Comparison of ENCODE assay signal across 10 cellular contexts in the genomic region with DNA sequence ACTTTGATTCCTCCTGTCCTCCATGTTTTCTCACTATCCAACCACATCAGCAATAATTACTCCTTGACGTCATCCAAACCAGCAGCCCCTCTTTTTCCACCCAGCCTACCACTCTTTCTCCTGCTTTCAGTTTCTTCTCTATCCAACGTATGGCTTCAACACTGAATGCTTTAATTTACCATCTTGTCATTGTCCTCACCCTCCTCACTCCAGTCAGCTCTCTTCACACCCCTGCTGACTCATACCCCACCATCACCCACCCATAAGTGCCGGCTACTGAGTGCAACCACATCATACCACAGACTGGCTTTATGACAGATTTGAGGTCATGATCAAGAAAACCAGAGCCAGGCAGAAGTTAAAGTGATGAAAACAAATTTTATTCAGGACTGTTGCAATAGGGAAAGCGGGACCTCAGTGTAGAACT. TPM values are rescaled to one million over a fixed set of nuclear protein-coding genes. Genes with fewer than 3 reads are reported as not detected.
A peak's percentile ranks its signal among the peaks of the same experiment; 100 is the strongest.
DNase-seq lines count a peak whose midpoint lies in the region; ATAC-seq and TF ChIP-seq lines count a peak whose summit lies in the region.
"Had no signal": no experiment of that assay in that cellular context is flagged by ENCODE, and none has a peak within 500 bp of the region (broad histone marks: within the 10 kb centered on the region; RNA-seq: fewer than 3 reads in every experiment).

No MANE protein-coding gene starts in this region.

- peaks cover 8% of the 10 kb centered on the region for H3K4me1 ChIP-seq in CD4-positive, CD25-positive, alpha-beta regulatory T cell (ENCODE audit: control insufficient read depth, insufficient read depth, low read length, poor library complexity, severe bottlenecking)
- H3K4me1 ChIP-seq in HCT116 (ENCODE audit: control insufficient read depth in 1 of 2, insufficient read depth in 2 of 2, low read length in 2 of 2) (peaks cover 15 to 34% of the 10 kb centered on the region in 2 experiments), heart left ventricle (peaks cover 0 to 5% (median 3%) of the 10 kb centered on the region in 12 donors)

- RAD21 ChIA-PET in HCT116 (lab: Charles Lee; ENCODE audit: low non-redundant PET in 1 of 2, low total read pairs in 2 of 2, uncharacterized antibody in 2 of 2, unreplicated experiment in 2 of 2), result no interaction called here

- no peaks in the 10 kb centered on the region for H3K36me3 Mint-ChIP-seq in CD4-positive, CD25-positive, alpha-beta regulatory T cell

- H3K27ac ChIP-seq in CD4-positive, CD25-positive, alpha-beta regulatory T cell (ENCODE audit: insufficient read depth, low read length, poor library complexity, severe bottlenecking), result no peak overlapping the region
- H3K27ac ChIP-seq in HCT116 (ENCODE audit: low read depth, low read length) (no peak overlapping the region), heart left ventricle (no peak overlapping the region)
- H3K27ac ChIP-seq: thoracic aorta had no signal

- H3K4me2 ChIP-seq in HCT116 (ENCODE audit: low read length), result peak overlapping the region; percentile 35

- peak overlapping the region in 1 of 4 donors; percentile 2 for H3K4me3 Mint-ChIP-seq in CD4-positive, CD25-positive, alpha-beta regulatory T cell

- no peaks in the 10 kb centered on the region for H3K9me2 ChIP-seq in HCT116 (ENCODE audit: insufficient read depth)

- peak in 1 of 3 donors; percentile 64 for DNase-seq in CD4-positive, CD25-positive, alpha-beta regulatory T cell
- DNase-seq in HCT116 (ENCODE audit: low read depth, low spot score), result no peak
- peak; percentile 56 to 67 for DNase-seq in activated CD4-positive, alpha-beta T cell treated with anti-CD3 and anti-CD28 coated beads, Interleukin-2, amount 50 U/mL, for 48 hours
- peak; percentile 39 for DNase-seq in kidney epithelial cell (ENCODE audit: low read depth)
- no peak for DNase-seq in HuH-7.5 (ENCODE audit: low spot score)
- DNase-seq in DMS79 treated with DMSO at 0.1 percent for 48 hours (lab: John Stamatoyannopoulos, UW), result no peak
- no peak for DNase-seq in COLO829 (ENCODE audit: low spot score)
- DNase-seq in heart left ventricle, result no peak

- 80 to 86% (median 82%) methylated on average over 4 of the region's 4 CpGs for WGBS in heart left ventricle, 4 donors

- TF ChIP-seq RAD21 in HCT116 (IDR thresholded peaks at IDR 0.05; ENCODE audit: low read depth), result no peak

- TF ChIP-seq CTCF in HCT116 (IDR thresholded peaks at IDR 0.05 in 2 of 3, conservative IDR thresholded peaks at IDR 0.05 in 1 of 3; ENCODE audit: borderline replicate concordance in 1 of 3, insufficient read depth in 1 of 3, low read depth in 2 of 3, low read length in 2 of 3) (no peak), kidney epithelial cell (IDR thresholded peaks at IDR 0.05; ENCODE audit: insufficient read depth, low read length, poor library complexity, severe bottlenecking) (no peak), heart left ventricle (IDR thresholded peaks at IDR 0.05) (no peak)

- TF ChIP-seq POLR2A in HCT116 (IDR thresholded peaks at IDR 0.05; ENCODE audit: borderline replicate concordance, extremely low read depth, insufficient read depth, insufficient read length) (no peak), heart left ventricle (IDR thresholded peaks at IDR 0.05) (no peak)

- peaks cover 0 to 13% (median 8%) of the 10 kb centered on the region in 4 donors for H3K4me1 Mint-ChIP-seq in CD4-positive, CD25-positive, alpha-beta regulatory T cell

- ATAC-seq in CD4-positive, CD25-positive, alpha-beta regulatory T cell (ENCODE audit: low read depth in 2 of 2), result peak; percentile 52 to 63
- ATAC-seq in HCT116, result peak; percentile 55; the same call in 1 of the 2 replicates
- ATAC-seq in heart left ventricle, result no peak
- ATAC-seq: Right ventricle myocardium inferior had no signal

- H3K79me2 ChIP-seq in HCT116 (ENCODE audit: insufficient read depth, low read length), result no peaks in the 10 kb centered on the region

- no peaks in the 10 kb centered on the region for H3K9me3 ChIP-seq in CD4-positive, CD25-positive, alpha-beta regulatory T cell (ENCODE audit: control insufficient read depth in 2 of 2, low read length in 2 of 2)
- no peaks in the 10 kb centered on the region for H3K9me3 ChIP-seq in HCT116 (ENCODE audit: control insufficient read depth in 1 of 2, insufficient read depth in 1 of 2, low read depth in 1 of 2, low read length in 2 of 2)
- H3K9me3 ChIP-seq in heart left ventricle, result peaks cover 0 to 5% (median 0%) of the 10 kb centered on the region in 12 donors
- H3K9me3 ChIP-seq: thoracic aorta had no signal

- H4K20me1 ChIP-seq in HCT116 (ENCODE audit: insufficient read depth), result no peaks in the 10 kb centered on the region

- H3K36me3 ChIP-seq in CD4-positive, CD25-positive, alpha-beta regulatory T cell (ENCODE audit: control insufficient read depth, insufficient read depth, low read length), result no peaks in the 10 kb centered on the region
- H3K36me3 ChIP-seq in HCT116 (ENCODE audit: control insufficient read depth in 1 of 2, insufficient read depth in 2 of 2, low read length in 2 of 2), result no peaks in the 10 kb centered on the region
- H3K36me3 ChIP-seq in kidney epithelial cell (ENCODE audit: control insufficient read depth, insufficient read depth, low read length), result no peaks in the 10 kb centered on the region
- no peaks in the 10 kb centered on the region for H3K36me3 ChIP-seq in heart left ventricle
- H3K36me3 ChIP-seq: thoracic aorta had no signal

- H3K27me3 Mint-ChIP-seq in CD4-positive, CD25-positive, alpha-beta regulatory T cell, result peaks cover 14% of the 10 kb centered on the region

- peaks cover 7% of the 10 kb centered on the region for H3K27me3 ChIP-seq in CD4-positive, CD25-positive, alpha-beta regulatory T cell (ENCODE audit: control insufficient read depth, insufficient read depth, low read length)
- no peaks in the 10 kb centered on the region for H3K27me3 ChIP-seq in HCT116 (ENCODE audit: insufficient read depth, low read length)
- H3K27me3 ChIP-seq in kidney epithelial cell (ENCODE audit: control insufficient read depth, insufficient read depth, low read length), result no peaks in the 10 kb centered on the region
- no peaks in the 10 kb centered on the region for H3K27me3 ChIP-seq in heart left ventricle

- intact Hi-C loops in HCT116 (cut with micrococcal nuclease), result no loop called here
- intact Hi-C loops in heart left ventricle (cut with DNase I), result no loop called here

- CTCF ChIA-PET in HCT116 (lab: Charles Lee), result no interaction called here

- no peak overlapping the region for H3K9ac ChIP-seq in HCT116 (ENCODE audit: low read length)

- POLR2A ChIA-PET in HCT116 (lab: Charles Lee), result interaction anchor here (3.2 kb wide), 1 partner anchor 10 kb away, joined by 14 read pairs; the partner anchor contains the start of gene ANXA5

- BruUV-seq in HCT116 (replicated peaks; lab: Mats Ljungman, UMichigan), result no TSS peak

- peak overlapping the region in 1 of 3 donors; percentile 44 for H3K27ac Mint-ChIP-seq in CD4-positive, CD25-positive, alpha-beta regulatory T cell

- H2AFZ ChIP-seq in HCT116 (ENCODE audit: low read depth, low read length, poor library complexity, severe bottlenecking), result peak overlapping the region; percentile 36

- peaks cover 0 to 3% (median 0%) of the 10 kb centered on the region in 7 donors for H3K9me3 Mint-ChIP-seq in CD4-positive, CD25-positive, alpha-beta regulatory T cell

- H3K4me3 ChIP-seq in CD4-positive, CD25-positive, alpha-beta regulatory T cell (ENCODE audit: low read depth, low read length), result no peak overlapping the region
- H3K4me3 ChIP-seq in HCT116 (replicated peaks in 1 of 2; ENCODE audit: low read depth in 1 of 2, low read length in 2 of 2) (no peak overlapping the region), kidney epithelial cell (ENCODE audit: low read depth, low read length) (no peak overlapping the region), heart left ventricle (no peak overlapping the region)
- H3K4me3 ChIP-seq: thoracic aorta had no signal

TF ChIP-seq in HCT116, 20 proteins besides CTCF, POLR2A, EP300 and RAD21 (continues in another document):
- TF ChIP-seq EGR1 (IDR thresholded peaks at IDR 0.05; ENCODE audit: low read depth), result no peak
- no peak for TF ChIP-seq JUND (IDR thresholded peaks at IDR 0.05)
- TF ChIP-seq SP1 (IDR thresholded peaks at IDR 0.05; ENCODE audit: low read depth), result no peak
- no peak for TF ChIP-seq ZFX (IDR thresholded peaks at IDR 0.05)
- no peak for TF ChIP-seq EZH2 (IDR thresholded peaks at IDR 0.05)
- 0 out of 2 replicates have a peak, but pooled peaks have one; percentile 30 for TF ChIP-seq FOSL1 (IDR thresholded peaks at IDR 0.05; ENCODE audit: low read depth)
- no peak for TF ChIP-seq EZH2phosphoT487 (IDR thresholded peaks at IDR 0.05; ENCODE audit: borderline replicate concordance)
- TF ChIP-seq ELF1 (IDR thresholded peaks at IDR 0.05; ENCODE audit: borderline replicate concordance, low read depth), result no peak
- TF ChIP-seq SIN3A (IDR thresholded peaks at IDR 0.05; ENCODE audit: low read depth), result no peak
- TF ChIP-seq MAX (IDR thresholded peaks at IDR 0.05), result peak; percentile 21; the same call in 1 of the 2 replicates
- no peak for TF ChIP-seq CEBPB (IDR thresholded peaks at IDR 0.05; ENCODE audit: low read depth)
- no peak for TF ChIP-seq SRF (IDR thresholded peaks at IDR 0.05; ENCODE audit: low read depth)

RNA-seq across cellular contexts. Expression of gene ANXA5, which starts 9.8 kb away (rescaled TPM):
- total RNA-seq in CD4-positive, CD25-positive, alpha-beta regulatory T cell, result 125 TPM
- polyA plus RNA-seq in CD4-positive, CD25-positive, alpha-beta regulatory T cell, result 100 to 1,000 TPM; 224 to 380 (median 302) TPM
- total RNA-seq in HCT116 (2021; ENCODE audit: unreplicated experiment) (186 TPM), kidney epithelial cell (334 and 356 TPM in 2 replicates), heart left ventricle (100 to 1,000 TPM; 108 to 283 (median 168) TPM)
- polyA plus RNA-seq in HCT116 (2012), result 191 and 200 TPM in 2 replicates
- polyA plus RNA-seq in heart left ventricle, result 100 to 1,000 TPM; 104 to 269 TPM

RNA-seq across cellular contexts. Expression of gene SMIM43, which starts 58.4 kb away (rescaled TPM):
- not detected for total RNA-seq in CD4-positive, CD25-positive, alpha-beta regulatory T cell
- polyA plus RNA-seq in CD4-positive, CD25-positive, alpha-beta regulatory T cell, result 1 to 10 TPM in 1 of 4 donors, under 1 TPM in 2, not detected in 1; 0.14 to 1.8 (median 0.56) TPM
- total RNA-seq in HCT116 (2021; ENCODE audit: unreplicated experiment) (not detected), kidney epithelial cell (not detected in 2 replicates), heart left ventricle (1 to 10 TPM in 1 of 9 donors, under 1 TPM in 1, not detected in 7; 0.16 to 1.0 TPM)
- polyA plus RNA-seq in HCT116 (2012), result not detected in 2 replicates
- 1 to 10 TPM in 1 of 2 donors, under 1 TPM in 1; 0.08 to 1.7 TPM for polyA plus RNA-seq in heart left ventricle
- total RNA-seq: Right ventricle myocardium inferior, thoracic aorta had no signal

Comparison
In these comparisons a context has a peak if more than half of its experiments do, and no peak if none do; other contexts are left out.
1. ATAC-seq: peak in CD4-positive, CD25-positive, alpha-beta regulatory T cell (2 of 2) and HCT116 (single experiment); none in heart left ventricle (0 of 4).
2. DNase-seq: peak in activated CD4-positive, alpha-beta T cell treated with anti-CD3 and anti-CD28 coated beads, Interleukin-2, amount 50 U/mL, for 48 hours (2 of 2) and kidney epithelial cell (single experiment); none in HCT116 (single experiment), HuH-7.5 (single experiment), DMS79 treated with DMSO at 0.1 percent for 48 hours (single experiment), COLO829 (single experiment) and heart left ventricle (0 of 5).